1 cellular context compared by ENCODE assay signal in the genomic region with DNA sequence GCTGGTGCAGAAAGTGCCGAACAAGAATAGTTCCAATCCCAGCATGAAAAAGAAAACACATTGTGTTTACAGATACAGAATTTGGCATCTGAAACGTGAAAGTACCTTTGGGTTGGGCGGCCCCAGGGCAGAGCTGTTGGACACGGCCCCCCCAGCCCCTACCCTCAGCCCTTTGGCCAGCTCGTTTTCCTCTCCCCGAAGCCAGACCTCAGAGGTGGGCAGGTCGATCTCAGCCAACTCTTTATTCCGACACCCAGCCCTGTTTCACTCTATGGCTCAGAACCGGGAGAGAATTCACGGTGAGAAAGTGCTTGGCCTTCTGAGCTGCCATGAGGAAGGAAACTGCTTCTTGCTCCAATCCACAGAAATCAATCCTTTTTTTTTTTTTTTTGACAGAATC.
TF ChIP-seq lines count a peak whose summit lies in the region.

No MANE protein-coding gene starts in this region.

TF ChIP-seq in H1, 55 proteins besides CTCF, POLR2A, EP300 and RAD21 (continued from another document):
- TF ChIP-seq, protein P1, sequence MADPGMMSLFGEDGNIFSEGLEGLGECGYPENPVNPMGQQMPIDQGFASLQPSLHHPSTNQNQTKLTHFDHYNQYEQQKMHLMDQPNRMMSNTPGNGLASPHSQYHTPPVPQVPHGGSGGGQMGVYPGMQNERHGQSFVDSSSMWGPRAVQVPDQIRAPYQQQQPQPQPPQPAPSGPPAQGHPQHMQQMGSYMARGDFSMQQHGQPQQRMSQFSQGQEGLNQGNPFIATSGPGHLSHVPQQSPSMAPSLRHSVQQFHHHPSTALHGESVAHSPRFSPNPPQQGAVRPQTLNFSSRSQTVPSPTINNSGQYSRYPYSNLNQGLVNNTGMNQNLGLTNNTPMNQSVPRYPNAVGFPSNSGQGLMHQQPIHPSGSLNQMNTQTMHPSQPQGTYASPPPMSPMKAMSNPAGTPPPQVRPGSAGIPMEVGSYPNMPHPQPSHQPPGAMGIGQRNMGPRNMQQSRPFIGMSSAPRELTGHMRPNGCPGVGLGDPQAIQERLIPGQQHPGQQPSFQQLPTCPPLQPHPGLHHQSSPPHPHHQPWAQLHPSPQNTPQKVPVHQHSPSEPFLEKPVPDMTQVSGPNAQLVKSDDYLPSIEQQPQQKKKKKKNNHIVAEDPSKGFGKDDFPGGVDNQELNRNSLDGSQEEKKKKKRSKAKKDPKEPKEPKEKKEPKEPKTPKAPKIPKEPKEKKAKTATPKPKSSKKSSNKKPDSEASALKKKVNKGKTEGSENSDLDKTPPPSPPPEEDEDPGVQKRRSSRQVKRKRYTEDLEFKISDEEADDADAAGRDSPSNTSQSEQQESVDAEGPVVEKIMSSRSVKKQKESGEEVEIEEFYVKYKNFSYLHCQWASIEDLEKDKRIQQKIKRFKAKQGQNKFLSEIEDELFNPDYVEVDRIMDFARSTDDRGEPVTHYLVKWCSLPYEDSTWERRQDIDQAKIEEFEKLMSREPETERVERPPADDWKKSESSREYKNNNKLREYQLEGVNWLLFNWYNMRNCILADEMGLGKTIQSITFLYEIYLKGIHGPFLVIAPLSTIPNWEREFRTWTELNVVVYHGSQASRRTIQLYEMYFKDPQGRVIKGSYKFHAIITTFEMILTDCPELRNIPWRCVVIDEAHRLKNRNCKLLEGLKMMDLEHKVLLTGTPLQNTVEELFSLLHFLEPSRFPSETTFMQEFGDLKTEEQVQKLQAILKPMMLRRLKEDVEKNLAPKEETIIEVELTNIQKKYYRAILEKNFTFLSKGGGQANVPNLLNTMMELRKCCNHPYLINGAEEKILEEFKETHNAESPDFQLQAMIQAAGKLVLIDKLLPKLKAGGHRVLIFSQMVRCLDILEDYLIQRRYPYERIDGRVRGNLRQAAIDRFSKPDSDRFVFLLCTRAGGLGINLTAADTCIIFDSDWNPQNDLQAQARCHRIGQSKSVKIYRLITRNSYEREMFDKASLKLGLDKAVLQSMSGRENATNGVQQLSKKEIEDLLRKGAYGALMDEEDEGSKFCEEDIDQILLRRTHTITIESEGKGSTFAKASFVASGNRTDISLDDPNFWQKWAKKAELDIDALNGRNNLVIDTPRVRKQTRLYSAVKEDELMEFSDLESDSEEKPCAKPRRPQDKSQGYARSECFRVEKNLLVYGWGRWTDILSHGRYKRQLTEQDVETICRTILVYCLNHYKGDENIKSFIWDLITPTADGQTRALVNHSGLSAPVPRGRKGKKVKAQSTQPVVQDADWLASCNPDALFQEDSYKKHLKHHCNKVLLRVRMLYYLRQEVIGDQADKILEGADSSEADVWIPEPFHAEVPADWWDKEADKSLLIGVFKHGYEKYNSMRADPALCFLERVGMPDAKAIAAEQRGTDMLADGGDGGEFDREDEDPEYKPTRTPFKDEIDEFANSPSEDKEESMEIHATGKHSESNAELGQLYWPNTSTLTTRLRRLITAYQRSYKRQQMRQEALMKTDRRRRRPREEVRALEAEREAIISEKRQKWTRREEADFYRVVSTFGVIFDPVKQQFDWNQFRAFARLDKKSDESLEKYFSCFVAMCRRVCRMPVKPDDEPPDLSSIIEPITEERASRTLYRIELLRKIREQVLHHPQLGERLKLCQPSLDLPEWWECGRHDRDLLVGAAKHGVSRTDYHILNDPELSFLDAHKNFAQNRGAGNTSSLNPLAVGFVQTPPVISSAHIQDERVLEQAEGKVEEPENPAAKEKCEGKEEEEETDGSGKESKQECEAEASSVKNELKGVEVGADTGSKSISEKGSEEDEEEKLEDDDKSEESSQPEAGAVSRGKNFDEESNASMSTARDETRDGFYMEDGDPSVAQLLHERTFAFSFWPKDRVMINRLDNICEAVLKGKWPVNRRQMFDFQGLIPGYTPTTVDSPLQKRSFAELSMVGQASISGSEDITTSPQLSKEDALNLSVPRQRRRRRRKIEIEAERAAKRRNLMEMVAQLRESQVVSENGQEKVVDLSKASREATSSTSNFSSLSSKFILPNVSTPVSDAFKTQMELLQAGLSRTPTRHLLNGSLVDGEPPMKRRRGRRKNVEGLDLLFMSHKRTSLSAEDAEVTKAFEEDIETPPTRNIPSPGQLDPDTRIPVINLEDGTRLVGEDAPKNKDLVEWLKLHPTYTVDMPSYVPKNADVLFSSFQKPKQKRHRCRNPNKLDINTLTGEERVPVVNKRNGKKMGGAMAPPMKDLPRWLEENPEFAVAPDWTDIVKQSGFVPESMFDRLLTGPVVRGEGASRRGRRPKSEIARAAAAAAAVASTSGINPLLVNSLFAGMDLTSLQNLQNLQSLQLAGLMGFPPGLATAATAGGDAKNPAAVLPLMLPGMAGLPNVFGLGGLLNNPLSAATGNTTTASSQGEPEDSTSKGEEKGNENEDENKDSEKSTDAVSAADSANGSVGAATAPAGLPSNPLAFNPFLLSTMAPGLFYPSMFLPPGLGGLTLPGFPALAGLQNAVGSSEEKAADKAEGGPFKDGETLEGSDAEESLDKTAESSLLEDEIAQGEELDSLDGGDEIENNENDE (IDR thresholded peaks at IDR 0.05; ENCODE audit: insufficient replicate concordance, low read length), result no peak
- TF ChIP-seq NANOG (IDR thresholded peaks at IDR 0.05; ENCODE audit: insufficient read depth, low read depth, low read length, poor library complexity, severe bottlenecking) (no peak), CBX8 (IDR thresholded peaks at IDR 0.05; ENCODE audit: borderline replicate concordance, low read depth, low read length) (no peak), CHD1 (IDR thresholded peaks at IDR 0.05; ENCODE audit: low read depth, low read length) (no peak), FOSL1 (IDR thresholded peaks at IDR 0.05; ENCODE audit: insufficient read depth, low read depth, low read length) (no peak), CTBP2 (IDR thresholded peaks at IDR 0.05; ENCODE audit: borderline replicate concordance, insufficient read depth, insufficient read length, low read length) (no peak), MAFK (IDR thresholded peaks at IDR 0.05; ENCODE audit: low read depth, low read length) (no peak), BRCA1 (IDR thresholded peaks at IDR 0.05; ENCODE audit: low read depth, low read length) (no peak), KDM4A (IDR thresholded peaks at IDR 0.05; ENCODE audit: low read depth, low read length, severe bottlenecking) (no peak), YY1 (IDR thresholded peaks at IDR 0.05; ENCODE audit: low read depth, low read length) (no peak), SIN3A (conservative IDR thresholded peaks at IDR 0.05 in 1 of 2, IDR thresholded peaks at IDR 0.05 in 1 of 2; ENCODE audit: low read depth in 1 of 2, low read length in 2 of 2) (no peak), NRF1 (IDR thresholded peaks at IDR 0.05; ENCODE audit: low read depth, low read length) (no peak), EGR1 (IDR thresholded peaks at IDR 0.05; ENCODE audit: borderline replicate concordance, low read depth, low read length) (no peak), RFX5 (IDR thresholded peaks at IDR 0.05; ENCODE audit: borderline replicate concordance, low read depth, low read length) (no peak), BACH1 (IDR thresholded peaks at IDR 0.05; ENCODE audit: low read length) (no peak)
- TF ChIP-seq, protein P2, sequence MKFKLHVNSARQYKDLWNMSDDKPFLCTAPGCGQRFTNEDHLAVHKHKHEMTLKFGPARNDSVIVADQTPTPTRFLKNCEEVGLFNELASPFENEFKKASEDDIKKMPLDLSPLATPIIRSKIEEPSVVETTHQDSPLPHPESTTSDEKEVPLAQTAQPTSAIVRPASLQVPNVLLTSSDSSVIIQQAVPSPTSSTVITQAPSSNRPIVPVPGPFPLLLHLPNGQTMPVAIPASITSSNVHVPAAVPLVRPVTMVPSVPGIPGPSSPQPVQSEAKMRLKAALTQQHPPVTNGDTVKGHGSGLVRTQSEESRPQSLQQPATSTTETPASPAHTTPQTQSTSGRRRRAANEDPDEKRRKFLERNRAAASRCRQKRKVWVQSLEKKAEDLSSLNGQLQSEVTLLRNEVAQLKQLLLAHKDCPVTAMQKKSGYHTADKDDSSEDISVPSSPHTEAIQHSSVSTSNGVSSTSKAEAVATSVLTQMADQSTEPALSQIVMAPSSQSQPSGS (IDR thresholded peaks at IDR 0.05; ENCODE audit: low read length), result no peak
